ENCODE assay signal across 8 cellular contexts in genomic region chr5:72508241-72509170, GRCh38. TPM values are rescaled to one million over a fixed set of nuclear protein-coding genes. Genes with fewer than 3 reads are reported as not detected.
DNase-seq lines count a peak whose midpoint lies in the region; ATAC-seq and TF ChIP-seq lines count a peak whose summit lies in the region.

No MANE protein-coding gene starts in this region.

- no peaks in the 10 kb centered on the region for H3K36me3 ChIP-seq in ascending aorta
- no peaks in the 10 kb centered on the region for H3K36me3 ChIP-seq in subcutaneous abdominal adipose tissue (ENCODE audit: control insufficient read depth in 5 of 5, insufficient read depth in 5 of 5, low read length in 5 of 5)

- DNase-seq in ascending aorta (ENCODE audit: low spot score in 2 of 2) (no peak), DMS114 treated with DMSO at 0.1 percent for 48 hours (lab: John Stamatoyannopoulos, UW; ENCODE audit: unreplicated experiment) (no peak), SW 1271 (lab: John Stamatoyannopoulos, UW) (no peak), sciatic nerve (ENCODE audit: low spot score) (no peak)
- no peak for DNase-seq in activated naive CD4-positive, alpha-beta T cell (lab: John Stamatoyannopoulos, UW)

- ATAC-seq in GM19452 (IDR thresholded peaks at IDR 0.05; ENCODE audit: unreplicated experiment), result peak; percentile 93
- ATAC-seq in HG03095 (IDR thresholded peaks at IDR 0.05; ENCODE audit: unreplicated experiment), result peak; percentile 91
- no peak for ATAC-seq in sciatic nerve

- peaks cover 5 to 38% of the 10 kb centered on the region in 2 donors for H3K4me1 ChIP-seq in ascending aorta
- peaks cover 3 to 65% (median 53%) of the 10 kb centered on the region in 5 donors for H3K4me1 ChIP-seq in subcutaneous abdominal adipose tissue (ENCODE audit: control insufficient read depth in 5 of 5, insufficient read depth in 5 of 5, low read length in 5 of 5)

- H3K4me3 ChIP-seq in ascending aorta (no peak overlapping the region), subcutaneous abdominal adipose tissue (ENCODE audit: low read depth in 1 of 5, low read length in 5 of 5) (no peak overlapping the region)

- H3K27ac ChIP-seq in ascending aorta (peak overlapping the region; percentile 71 to 83), subcutaneous abdominal adipose tissue (ENCODE audit: low read depth, low read length) (peak overlapping the region; percentile 98)

- H3K9me3 ChIP-seq in ascending aorta, result no peaks in the 10 kb centered on the region
- H3K9me3 ChIP-seq in subcutaneous abdominal adipose tissue (ENCODE audit: control insufficient read depth in 5 of 5, low read length in 5 of 5), result no peaks in the 10 kb centered on the region

- no peak for TF ChIP-seq CTCF in ascending aorta (IDR thresholded peaks at IDR 0.05)

- H3K27me3 ChIP-seq in ascending aorta (no peaks in the 10 kb centered on the region), subcutaneous abdominal adipose tissue (ENCODE audit: control insufficient read depth in 5 of 5, insufficient read depth in 4 of 5, low read length in 5 of 5) (no peaks in the 10 kb centered on the region)

- no peak overlapping the region for H3K9ac ChIP-seq in subcutaneous abdominal adipose tissue (ENCODE audit: low read length in 5 of 5)

- intact Hi-C loops in ascending aorta (cut with DNase I) (no loop called here), sciatic nerve (cut with DNase I) (no loop called here)

RNA-seq across cellular contexts. Expression of gene ZNF366, which starts 1.3 kb away (rescaled TPM):
- total RNA-seq in ascending aorta (7.9 TPM), sciatic nerve (8.0 TPM)
